11 cellular contexts compared by ENCODE assay signal in genomic region chr17:40094874-40095273, GRCh38. TPM values are rescaled to one million over a fixed set of nuclear protein-coding genes. Genes with fewer than 3 reads are reported as not detected.
DNase-seq lines count a peak whose midpoint lies in the region; ATAC-seq and TF ChIP-seq lines count a peak whose summit lies in the region.
"Had no signal": no experiment of that assay in that cellular context is flagged by ENCODE, and none has a peak within 500 bp of the region (broad histone marks: within the 10 kb centered on the region; RNA-seq: fewer than 3 reads in every experiment).

No MANE protein-coding gene starts in this region.

- H3K36me3 Mint-ChIP-seq in activated naive CD4-positive, alpha-beta T cell treated with anti-CD3 and anti-CD28 coated beads for 36 hours (ENCODE audit: low read depth), result peaks cover 42% of the 10 kb centered on the region
- peaks cover 10% of the 10 kb centered on the region for H3K36me3 Mint-ChIP-seq in brain
- peaks cover 14 to 42% (median 27%) of the 10 kb centered on the region in 5 donors for H3K36me3 Mint-ChIP-seq in naive thymus-derived CD4-positive, alpha-beta T cell

- no peaks in the 10 kb centered on the region for H3K9me3 Mint-ChIP-seq in activated naive CD4-positive, alpha-beta T cell treated with anti-CD3 and anti-CD28 coated beads for 36 hours
- H3K9me3 Mint-ChIP-seq in brain, result no peaks in the 10 kb centered on the region
- peaks cover 0 to 8% (median 0%) of the 10 kb centered on the region in 11 donors for H3K9me3 Mint-ChIP-seq in naive thymus-derived CD4-positive, alpha-beta T cell

- no peak for TF ChIP-seq EP300 in tibial nerve (IDR thresholded peaks at IDR 0.05)

- no peaks in the 10 kb centered on the region for H3K9me3 ChIP-seq in naive thymus-derived CD4-positive, alpha-beta T cell (ENCODE audit: control insufficient read depth in 2 of 3, low read length in 3 of 3)
- H3K9me3 ChIP-seq in tibial nerve (no peaks in the 10 kb centered on the region), SJCRH30 (replicated peaks) (no peaks in the 10 kb centered on the region)

- TF ChIP-seq POLR2A in tibial nerve (IDR thresholded peaks at IDR 0.05) (no peak), lower leg skin (IDR thresholded peaks at IDR 0.05) (no peak)

- POLR2A ChIA-PET in naive thymus-derived CD4-positive, alpha-beta T cell (lab: Charles Lee), result interaction anchor here (1.2 to 12.4 kb wide), 10 partner anchors 8 to 45 kb away, joined by 3 to 291 read pairs (median 8); partner anchors contain the start of genes CASC3 and THRA

- intact Hi-C loops in activated naive CD4-positive, alpha-beta T cell treated with anti-CD3 and anti-CD28 coated beads for 36 hours (cut with micrococcal nuclease), result loop anchor here (5.0 kb wide), 4 partner anchors 228 to 1307 kb away; partner anchors contain the start of genes FBXL20 and ZPBP2
- intact Hi-C loops in naive thymus-derived CD4-positive, alpha-beta T cell (cut with micrococcal nuclease), result loop anchor here in 1 of 2 donors (5.0 kb wide), 1 partner anchor 192 kb away; the partner anchor contains the start of gene CDC6
- intact Hi-C loops in lower leg skin (cut with DNase I; ENCODE audit: low total_unique reads), result no loop called here

- H3K4me1 ChIP-seq in naive thymus-derived CD4-positive, alpha-beta T cell (ENCODE audit: control insufficient read depth in 2 of 2, insufficient read depth in 2 of 2, low read length in 2 of 2), result peaks cover 41 to 47% of the 10 kb centered on the region in 2 donors
- H3K4me1 ChIP-seq in tibial nerve, result peaks cover 8 to 89% (median 51%) of the 10 kb centered on the region in 4 donors
- H3K4me1 ChIP-seq in SJCRH30, result peaks cover 12% of the 10 kb centered on the region

- no peaks in the 10 kb centered on the region for H3K27me3 Mint-ChIP-seq in activated naive CD4-positive, alpha-beta T cell treated with anti-CD3 and anti-CD28 coated beads for 36 hours (ENCODE audit: low read depth)
- peaks cover 8% of the 10 kb centered on the region for H3K27me3 Mint-ChIP-seq in brain
- H3K27me3 Mint-ChIP-seq in naive thymus-derived CD4-positive, alpha-beta T cell, result no peaks in the 10 kb centered on the region

- WGBS in tibial nerve, 2 donors, result 65 to 74% methylated on average over 14 of the region's 14 CpGs
- WGBS in lower leg skin, 2 donors, result 66 to 82% methylated on average over 14 of the region's 14 CpGs

- peak overlapping the region; percentile 94 for H3K27ac ChIP-seq in naive thymus-derived CD4-positive, alpha-beta T cell (ENCODE audit: low read depth, low read length)
- H3K27ac ChIP-seq in tibial nerve (peak overlapping the region; percentile 89 to 99 (median 98)), SJCRH30 (no peak overlapping the region)

- no peak for ATAC-seq in naive thymus-derived CD4-positive, alpha-beta T cell
- no peak for ATAC-seq in HG02610 (IDR thresholded peaks at IDR 0.05; ENCODE audit: unreplicated experiment)

- peaks cover 52% of the 10 kb centered on the region for H3K4me1 Mint-ChIP-seq in activated naive CD4-positive, alpha-beta T cell treated with anti-CD3 and anti-CD28 coated beads for 36 hours (ENCODE audit: low read depth)
- peaks cover 68% of the 10 kb centered on the region for H3K4me1 Mint-ChIP-seq in brain
- peaks cover 40 to 78% (median 60%) of the 10 kb centered on the region in 7 donors for H3K4me1 Mint-ChIP-seq in naive thymus-derived CD4-positive, alpha-beta T cell

- no peak overlapping the region for H3K4me3 Mint-ChIP-seq in activated naive CD4-positive, alpha-beta T cell treated with anti-CD3 and anti-CD28 coated beads for 36 hours
- H3K4me3 Mint-ChIP-seq in brain, result no peak overlapping the region
- H3K4me3 Mint-ChIP-seq in naive thymus-derived CD4-positive, alpha-beta T cell, result peak overlapping the region in 8 of 10 donors; percentile 36 to 99 (median 88)

- H3K4me3 ChIP-seq in naive thymus-derived CD4-positive, alpha-beta T cell (ENCODE audit: low read length), result no peak overlapping the region
- H3K4me3 ChIP-seq in tibial nerve (no peak overlapping the region), SJCRH30 (no peak overlapping the region), lower leg skin (ENCODE audit: low read depth, poor library complexity, severe bottlenecking) (no peak overlapping the region)

- peaks cover 0 to 63% (median 12%) of the 10 kb centered on the region in 3 experiments for H3K36me3 ChIP-seq in naive thymus-derived CD4-positive, alpha-beta T cell (ENCODE audit: control insufficient read depth in 2 of 3, insufficient read depth in 3 of 3, low read length in 3 of 3)
- H3K36me3 ChIP-seq in tibial nerve, result peaks cover 0 to 74% (median 32%) of the 10 kb centered on the region in 3 donors
- H3K36me3 ChIP-seq in SJCRH30, result no peaks in the 10 kb centered on the region

- TF ChIP-seq CTCF in brain (conservative IDR thresholded peaks at IDR 0.05) (no peak), tibial nerve (IDR thresholded peaks at IDR 0.05) (no peak), lower leg skin (IDR thresholded peaks at IDR 0.05) (no peak)

- H3K27ac Mint-ChIP-seq in activated naive CD4-positive, alpha-beta T cell treated with anti-CD3 and anti-CD28 coated beads for 36 hours, result peak overlapping the region; percentile 95
- peak overlapping the region in 4 of 5 experiments; percentile 74 to 98 (median 86) for H3K27ac Mint-ChIP-seq in brain
- peak overlapping the region in 8 of 9 donors; percentile 42 to 100 (median 93) for H3K27ac Mint-ChIP-seq in naive thymus-derived CD4-positive, alpha-beta T cell

- CTCF ChIA-PET in activated naive CD4-positive, alpha-beta T cell treated with anti-CD3 and anti-CD28 coated beads for 36 hours (lab: Charles Lee), result interaction anchor here (1.2 to 4.4 kb wide), 3 partner anchors 9 to 19 kb away, joined by 3 to 46 read pairs (median 7); no protein-coding TSS in a partner anchor
- CTCF ChIA-PET in naive thymus-derived CD4-positive, alpha-beta T cell (lab: Charles Lee), result interaction anchor here (0.7 to 7.2 kb wide), 5 partner anchors 10 to 32 kb away, joined by 3 to 133 read pairs (median 29); no protein-coding TSS in a partner anchor

- no peak for DNase-seq in activated naive CD4-positive, alpha-beta T cell treated with anti-CD3 and anti-CD28 coated beads for 36 hours
- no peak for DNase-seq in activated naive CD4-positive, alpha-beta T cell treated with Interleukin-2 at 50 U/mL for 16 hours
- no peak for DNase-seq in naive thymus-derived CD4-positive, alpha-beta T cell
- DNase-seq in tibial nerve (ENCODE audit: low spot score in 2 of 2), result no peak
- no peak for DNase-seq in SJCRH30
- no peak for DNase-seq in lower leg skin (ENCODE audit: low spot score in 2 of 2)
- DNase-seq: KG1, NCI-H1930, SW 1271 had no signal

- no peaks in the 10 kb centered on the region for H3K27me3 ChIP-seq in naive thymus-derived CD4-positive, alpha-beta T cell (ENCODE audit: control insufficient read depth in 2 of 2, insufficient read depth in 2 of 2, low read length in 2 of 2)
- H3K27me3 ChIP-seq in tibial nerve (no peaks in the 10 kb centered on the region), SJCRH30 (no peaks in the 10 kb centered on the region)

RNA-seq across cellular contexts. Expression of gene NR1D1, which starts 5.5 kb away (rescaled TPM):
- total RNA-seq in activated naive CD4-positive, alpha-beta T cell treated with anti-CD3 and anti-CD28 coated beads for 36 hours, result 1 to 10 TPM; 9.0 to 9.1 TPM
- 43.8 TPM for polyA plus RNA-seq in brain (ENCODE audit: insufficient read depth, low read depth, low replicate concordance)
- 10 to 100 TPM in 4 of 5 experiments, 1 to 10 TPM in 1; 3.6 to 34.2 (median 17.3) TPM for total RNA-seq in naive thymus-derived CD4-positive, alpha-beta T cell
- polyA plus RNA-seq in naive thymus-derived CD4-positive, alpha-beta T cell, result 10 to 100 TPM in 1 of 2 donors, 1 to 10 TPM in 1; 4.7 to 11.2 TPM
- 10 to 100 TPM; 16.8 to 48.2 (median 21.0) TPM for total RNA-seq in tibial nerve
- 1.0 and 1.4 TPM in 2 replicates for total RNA-seq in SJCRH30 (2014; rRNA removed; shearing (Covaris generic))
- 100 to 1,000 TPM; 111 to 194 (median 148) TPM for total RNA-seq in lower leg skin

RNA-seq across cellular contexts. Expression of gene MSL1, which starts 26.9 kb away (rescaled TPM):
- 10 to 100 TPM; 72.1 to 72.2 TPM for total RNA-seq in activated naive CD4-positive, alpha-beta T cell treated with anti-CD3 and anti-CD28 coated beads for 36 hours
- 94.4 TPM for polyA plus RNA-seq in brain (ENCODE audit: insufficient read depth, low read depth, low replicate concordance)
- total RNA-seq in naive thymus-derived CD4-positive, alpha-beta T cell, result 100 to 1,000 TPM in 4 of 5 experiments, 10 to 100 TPM in 1; 97.0 to 145 (median 113) TPM
- 10 to 100 TPM in 1 of 2 donors, 1 to 10 TPM in 1; 8.0 to 11.3 TPM for polyA plus RNA-seq in naive thymus-derived CD4-positive, alpha-beta T cell
- total RNA-seq in tibial nerve (100 to 1,000 TPM in 3 of 4 donors, 10 to 100 TPM in 1; 78.0 to 113 (median 107) TPM), lower leg skin (100 to 1,000 TPM in 1 of 4 donors, 10 to 100 TPM in 3; 70.6 to 117 (median 82.4) TPM)
- total RNA-seq in SJCRH30 (2014; rRNA removed; shearing (Covaris generic)), result 72.9 and 76.1 TPM in 2 replicates

RNA-seq across cellular contexts. Expression of gene THRA, which starts 32.1 kb away (rescaled TPM):
- total RNA-seq in activated naive CD4-positive, alpha-beta T cell treated with anti-CD3 and anti-CD28 coated beads for 36 hours, result 10 to 100 TPM; 10.2 to 11.2 TPM
- 176 TPM for polyA plus RNA-seq in brain (ENCODE audit: insufficient read depth, low read depth, low replicate concordance)
- total RNA-seq in naive thymus-derived CD4-positive, alpha-beta T cell, result 10 to 100 TPM in 4 of 5 experiments, 1 to 10 TPM in 1; 3.2 to 55.9 (median 48.4) TPM
- polyA plus RNA-seq in naive thymus-derived CD4-positive, alpha-beta T cell, result 10 to 100 TPM; 17.7 to 26.2 TPM
- total RNA-seq in tibial nerve (10 to 100 TPM; 65.4 to 86.1 (median 78.4) TPM), lower leg skin (10 to 100 TPM; 28.2 to 56.8 (median 42.6) TPM)
- total RNA-seq in SJCRH30 (2014; rRNA removed; shearing (Covaris generic)), result 13.3 and 14.4 TPM in 2 replicates

RNA-seq across cellular contexts. Expression of gene MED24, which starts 40.7 kb away (rescaled TPM):
- 100 to 1,000 TPM; 107 TPM for total RNA-seq in activated naive CD4-positive, alpha-beta T cell treated with anti-CD3 and anti-CD28 coated beads for 36 hours
- 95.0 TPM for polyA plus RNA-seq in brain (ENCODE audit: insufficient read depth, low read depth, low replicate concordance)
- 100 to 1,000 TPM in 1 of 5 experiments, 10 to 100 TPM in 4; 82.9 to 103 (median 91.4) TPM for total RNA-seq in naive thymus-derived CD4-positive, alpha-beta T cell
- polyA plus RNA-seq in naive thymus-derived CD4-positive, alpha-beta T cell, result 10 to 100 TPM; 46.7 to 62.7 TPM
- total RNA-seq in tibial nerve, result 100 to 1,000 TPM in 2 of 4 donors, 10 to 100 TPM in 2; 55.1 to 146 (median 84.6) TPM
- total RNA-seq in SJCRH30 (2014; rRNA removed; shearing (Covaris generic)), result 41.8 and 55.0 TPM in 2 replicates
- 10 to 100 TPM; 47.2 to 88.9 (median 62.9) TPM for total RNA-seq in lower leg skin

RNA-seq across cellular contexts. Expression of gene CASC3, which starts 45.5 kb away (rescaled TPM):
- 100 to 1,000 TPM; 104 TPM for total RNA-seq in activated naive CD4-positive, alpha-beta T cell treated with anti-CD3 and anti-CD28 coated beads for 36 hours
- 150 TPM for polyA plus RNA-seq in brain (ENCODE audit: insufficient read depth, low read depth, low replicate concordance)
- total RNA-seq in naive thymus-derived CD4-positive, alpha-beta T cell, result 100 to 1,000 TPM in 4 of 5 experiments, 10 to 100 TPM in 1; 93.4 to 160 (median 144) TPM
- 10 to 100 TPM; 43.5 to 51.5 TPM for polyA plus RNA-seq in naive thymus-derived CD4-positive, alpha-beta T cell
- total RNA-seq in tibial nerve, result 100 to 1,000 TPM in 1 of 4 donors, 10 to 100 TPM in 3; 85.2 to 122 (median 93.4) TPM
- 53.8 and 58.5 TPM in 2 replicates for total RNA-seq in SJCRH30 (2014; rRNA removed; shearing (Covaris generic))
- total RNA-seq in lower leg skin, result 10 to 100 TPM; 32.3 to 58.1 (median 53.0) TPM

Comparison
In these comparisons a context has a peak if more than half of its experiments do, and no peak if none do; other contexts are left out.
1. H3K4me3 Mint-ChIP-seq: peak in naive thymus-derived CD4-positive, alpha-beta T cell (8 of 10); none in activated naive CD4-positive, alpha-beta T cell treated with anti-CD3 and anti-CD28 coated beads for 36 hours (single experiment) and brain (0 of 5).
2. Peak in every context shown above with its lines, with median percentiles within 50 percentile points of each other: H3K27ac Mint-ChIP-seq.